In the genomic region with DNA sequence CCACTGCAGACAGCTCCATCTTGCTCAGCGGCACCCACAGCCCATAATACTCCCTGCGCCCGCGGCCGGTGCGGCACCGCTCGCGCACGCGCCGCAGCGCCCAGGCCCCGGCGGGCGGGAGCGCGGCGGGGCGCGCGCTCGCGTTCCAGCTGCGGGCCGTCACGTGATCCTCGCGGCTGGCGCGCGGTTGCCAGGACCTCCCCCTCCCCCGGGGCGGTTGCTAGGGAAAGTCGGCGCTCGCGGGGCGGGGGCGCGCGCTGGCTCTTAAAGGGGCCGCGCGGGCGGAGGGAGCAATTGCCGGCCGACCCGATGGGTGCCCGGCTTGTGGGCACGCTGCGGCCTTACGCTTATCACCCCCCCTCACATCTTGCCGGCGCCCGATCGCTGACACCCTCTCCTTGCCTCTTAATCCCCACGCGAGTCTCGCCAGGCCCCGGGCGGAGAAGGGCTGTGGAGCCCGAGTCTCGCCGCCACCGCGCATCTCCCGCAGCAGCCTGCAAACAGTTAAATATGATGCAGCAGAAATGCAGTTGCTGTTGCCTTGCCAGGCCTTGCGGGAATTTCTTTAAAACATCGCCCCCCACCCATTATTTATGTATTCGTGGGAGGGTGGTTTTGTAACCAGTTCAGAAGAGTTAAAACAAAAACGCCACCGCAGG, we compare ENCODE assay signal across 8 cellular contexts. TPM values are rescaled to one million over a fixed set of nuclear protein-coding genes. Genes with fewer than 3 reads are reported as not detected.
A peak's percentile ranks its signal among the peaks of the same experiment; 100 is the strongest.
DNase-seq lines count a peak whose midpoint lies in the region; ATAC-seq and TF ChIP-seq lines count a peak whose summit lies in the region.

A gene (minus strand): TSS at position 45 of the 659 bp plus-strand sequence. CDS start 26 bp downstream, at position 19.

- H3K27ac ChIP-seq in VCaP (peak within 1 kb of the TSS; percentile 98), iPS-18a (ENCODE audit: low read length) (peak within 1 kb of the TSS; percentile 93)

- BruUV-seq in MCF 10A (replicated peaks; lab: Mats Ljungman, UMichigan) = no TSS peak

- H3K36me3 ChIP-seq in iPS-18a (ENCODE audit: control insufficient read depth, low read depth, low read length) = peaks cover 23% of the 10 kb centered on the region
- H3K36me3 ChIP-seq in skeletal muscle satellite cell (ENCODE audit: insufficient read depth, low read length) = peaks cover 20% of the 10 kb centered on the region

- H3K4me3 ChIP-seq in iPS-18a (ENCODE audit: low read length) = peak within 1 kb of the TSS; percentile 83
- H3K4me3 ChIP-seq in skeletal muscle satellite cell (ENCODE audit: low read length) = peak within 1 kb of the TSS; percentile 94

- H3K4me2 ChIP-seq in skeletal muscle satellite cell (ENCODE audit: low read length) = peak within 1 kb of the TSS; percentile 99

- peak; percentile 55 for DNase-seq in A172 (ENCODE audit: low spot score)
- DNase-seq in NCI-H2227 (lab: John Stamatoyannopoulos, UW; ENCODE audit: unreplicated experiment) = peak; percentile 95
- DNase-seq in MCF 10A (ENCODE audit: unreplicated experiment) = peak; percentile 78

- intact Hi-C loops in MCF 10A (cut with micrococcal nuclease) = loop anchor here (5.0 kb wide), 3 partner anchors 50 to 445 kb away; a partner anchor contains a TSS

- POLR2A ChIA-PET in MCF 10A (lab: Yijun Ruan, JAX) = interaction anchor here (0.7 to 2.9 kb wide), 12 partner anchors 10 to 648 kb away, joined by 3 to 16 read pairs (median 4); a partner anchor contains a TSS

- ATAC-seq in GM18867 (IDR thresholded peaks at IDR 0.05; ENCODE audit: unreplicated experiment) (peak; percentile 59), HG03139 (IDR thresholded peaks at IDR 0.05; ENCODE audit: unreplicated experiment) (peak; percentile 53)

- H3K9ac ChIP-seq in iPS-18a (ENCODE audit: low read length) (peak within 1 kb of the TSS; percentile 88), skeletal muscle satellite cell (ENCODE audit: low read depth, low read length) (peak within 1 kb of the TSS; percentile 84)

- H3K27me3 ChIP-seq in iPS-18a (ENCODE audit: control insufficient read depth, insufficient read depth, low read length) = no peaks in the 10 kb centered on the region
- H3K27me3 ChIP-seq in skeletal muscle satellite cell (ENCODE audit: control insufficient read depth, insufficient read depth, low read length) = peaks cover 26% of the 10 kb centered on the region

- H3K9me3 Mint-ChIP-seq in MCF 10A (ENCODE audit: unreplicated experiment) = no peaks in the 10 kb centered on the region

- H3K9me3 ChIP-seq in iPS-18a (ENCODE audit: control insufficient read depth, low read depth, low read length) (no peaks in the 10 kb centered on the region), skeletal muscle satellite cell (replicated peaks; ENCODE audit: low read length) (no peaks in the 10 kb centered on the region)

- no peak for TF ChIP-seq CTCF in VCaP (conservative IDR thresholded peaks at IDR 0.05)
- TF ChIP-seq CTCF in MCF 10A (IDR thresholded peaks at IDR 0.05; ENCODE audit: unreplicated experiment) = no peak

- H3K4me3 Mint-ChIP-seq in MCF 10A (ENCODE audit: unreplicated experiment) = peak within 1 kb of the TSS; percentile 82

- H3K4me1 ChIP-seq in iPS-18a (ENCODE audit: control insufficient read depth, low read depth, low read length) = peaks cover 25% of the 10 kb centered on the region
- H3K4me1 ChIP-seq in skeletal muscle satellite cell (ENCODE audit: control insufficient read depth, insufficient read depth, low read length) = peaks cover 8% of the 10 kb centered on the region

- H3K27me3 Mint-ChIP-seq in MCF 10A (ENCODE audit: insufficient read depth, unreplicated experiment) = peaks cover 52% of the 10 kb centered on the region

- H3K27ac Mint-ChIP-seq in MCF 10A (ENCODE audit: low read depth, unreplicated experiment) = peak within 1 kb of the TSS; percentile 35

- H3K4me1 Mint-ChIP-seq in MCF 10A (ENCODE audit: insufficient read depth, unreplicated experiment) = peaks cover 21% of the 10 kb centered on the region

- peaks cover 5% of the 10 kb centered on the region for H3K36me3 Mint-ChIP-seq in MCF 10A (ENCODE audit: insufficient read depth, unreplicated experiment)

- CTCF ChIA-PET in MCF 10A (lab: Yijun Ruan, JAX) = interaction anchor here (0.8 to 3.9 kb wide), 6 partner anchors 22 to 243 kb away, joined by 3 to 65 read pairs (median 4); no protein-coding TSS in a partner anchor

RNA-seq across cellular contexts. Expression of the gene that starts here (rescaled TPM):
- total RNA-seq in A172 (2014; rRNA removed; shearing (Covaris generic)) = 20.1 and 20.9 TPM in 2 replicates
- 22.9 and 42.1 TPM in 2 replicates for total RNA-seq in MCF 10A (2022)
- total RNA-seq in skeletal muscle satellite cell (2012; rRNA removed) = 45.2 and 49.4 TPM in 2 replicates

Comparison
In these comparisons a context has a peak if more than half of its experiments do, and no peak if none do; other contexts are left out.
1. Peak in every context shown above with its lines: DNase-seq, ATAC-seq, H3K4me3 ChIP-seq and H3K27ac ChIP-seq.